In the genomic region with DNA sequence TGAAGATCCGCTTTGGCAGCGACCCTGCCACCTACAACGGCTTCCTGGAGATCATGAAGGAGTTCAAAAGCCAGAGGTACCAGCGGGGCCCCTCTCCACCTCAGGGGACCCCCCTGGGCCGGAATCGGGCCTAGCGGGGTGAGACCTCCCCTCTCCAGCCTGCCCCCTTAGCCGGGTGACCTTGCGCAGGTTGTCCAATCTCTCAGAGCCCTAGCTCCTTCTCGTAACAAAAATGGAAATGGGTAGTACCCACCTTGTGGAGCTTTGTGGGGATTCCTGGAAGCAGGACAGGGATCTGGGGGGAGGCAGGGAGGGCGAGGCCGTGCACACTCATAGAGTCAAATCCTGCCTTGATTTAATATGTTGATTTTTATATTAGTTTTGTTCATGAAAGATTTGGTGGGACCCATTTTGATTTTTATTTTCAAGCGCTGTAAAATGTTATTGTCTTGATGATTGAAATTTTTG, we compare ENCODE assay signal across 2 cellular contexts.
TF ChIP-seq lines count a peak whose summit lies in the region.

No MANE protein-coding gene starts in this region.

TF ChIP-seq in SK-N-SH, 30 proteins besides CTCF, POLR2A, EP300 and RAD21 (continued from another document):
- TF ChIP-seq, protein P1, sequence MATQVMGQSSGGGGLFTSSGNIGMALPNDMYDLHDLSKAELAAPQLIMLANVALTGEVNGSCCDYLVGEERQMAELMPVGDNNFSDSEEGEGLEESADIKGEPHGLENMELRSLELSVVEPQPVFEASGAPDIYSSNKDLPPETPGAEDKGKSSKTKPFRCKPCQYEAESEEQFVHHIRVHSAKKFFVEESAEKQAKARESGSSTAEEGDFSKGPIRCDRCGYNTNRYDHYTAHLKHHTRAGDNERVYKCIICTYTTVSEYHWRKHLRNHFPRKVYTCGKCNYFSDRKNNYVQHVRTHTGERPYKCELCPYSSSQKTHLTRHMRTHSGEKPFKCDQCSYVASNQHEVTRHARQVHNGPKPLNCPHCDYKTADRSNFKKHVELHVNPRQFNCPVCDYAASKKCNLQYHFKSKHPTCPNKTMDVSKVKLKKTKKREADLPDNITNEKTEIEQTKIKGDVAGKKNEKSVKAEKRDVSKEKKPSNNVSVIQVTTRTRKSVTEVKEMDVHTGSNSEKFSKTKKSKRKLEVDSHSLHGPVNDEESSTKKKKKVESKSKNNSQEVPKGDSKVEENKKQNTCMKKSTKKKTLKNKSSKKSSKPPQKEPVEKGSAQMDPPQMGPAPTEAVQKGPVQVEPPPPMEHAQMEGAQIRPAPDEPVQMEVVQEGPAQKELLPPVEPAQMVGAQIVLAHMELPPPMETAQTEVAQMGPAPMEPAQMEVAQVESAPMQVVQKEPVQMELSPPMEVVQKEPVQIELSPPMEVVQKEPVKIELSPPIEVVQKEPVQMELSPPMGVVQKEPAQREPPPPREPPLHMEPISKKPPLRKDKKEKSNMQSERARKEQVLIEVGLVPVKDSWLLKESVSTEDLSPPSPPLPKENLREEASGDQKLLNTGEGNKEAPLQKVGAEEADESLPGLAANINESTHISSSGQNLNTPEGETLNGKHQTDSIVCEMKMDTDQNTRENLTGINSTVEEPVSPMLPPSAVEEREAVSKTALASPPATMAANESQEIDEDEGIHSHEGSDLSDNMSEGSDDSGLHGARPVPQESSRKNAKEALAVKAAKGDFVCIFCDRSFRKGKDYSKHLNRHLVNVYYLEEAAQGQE (IDR thresholded peaks at IDR 0.05; ENCODE audit: low read depth, low read length), result no peak
- TF ChIP-seq POLR2AphosphoS5 (IDR thresholded peaks at IDR 0.05; ENCODE audit: low read depth, low read length) (no peak), GABPA (IDR thresholded peaks at IDR 0.05; ENCODE audit: low read depth) (no peak), FOSL2 (IDR thresholded peaks at IDR 0.05; ENCODE audit: borderline replicate concordance, low read depth) (no peak), RFX5 (IDR thresholded peaks at IDR 0.05; ENCODE audit: low read length) (no peak), MXI1 (IDR thresholded peaks at IDR 0.05; ENCODE audit: low read depth, low read length) (no peak), CHD2 (IDR thresholded peaks at IDR 0.05; ENCODE audit: low read length, partially characterized antibody) (no peak), NRF1 (IDR thresholded peaks at IDR 0.05; ENCODE audit: low read depth, low read length) (no peak), SIN3A (IDR thresholded peaks at IDR 0.05; ENCODE audit: borderline replicate concordance, low read depth, low read length) (no peak), SMC3 (IDR thresholded peaks at IDR 0.05; ENCODE audit: low read depth, low read length) (no peak), FOXJ3 (CRISPR knock-in tag; IDR thresholded peaks at IDR 0.05) (no peak)
- TF ChIP-seq, protein P2, sequence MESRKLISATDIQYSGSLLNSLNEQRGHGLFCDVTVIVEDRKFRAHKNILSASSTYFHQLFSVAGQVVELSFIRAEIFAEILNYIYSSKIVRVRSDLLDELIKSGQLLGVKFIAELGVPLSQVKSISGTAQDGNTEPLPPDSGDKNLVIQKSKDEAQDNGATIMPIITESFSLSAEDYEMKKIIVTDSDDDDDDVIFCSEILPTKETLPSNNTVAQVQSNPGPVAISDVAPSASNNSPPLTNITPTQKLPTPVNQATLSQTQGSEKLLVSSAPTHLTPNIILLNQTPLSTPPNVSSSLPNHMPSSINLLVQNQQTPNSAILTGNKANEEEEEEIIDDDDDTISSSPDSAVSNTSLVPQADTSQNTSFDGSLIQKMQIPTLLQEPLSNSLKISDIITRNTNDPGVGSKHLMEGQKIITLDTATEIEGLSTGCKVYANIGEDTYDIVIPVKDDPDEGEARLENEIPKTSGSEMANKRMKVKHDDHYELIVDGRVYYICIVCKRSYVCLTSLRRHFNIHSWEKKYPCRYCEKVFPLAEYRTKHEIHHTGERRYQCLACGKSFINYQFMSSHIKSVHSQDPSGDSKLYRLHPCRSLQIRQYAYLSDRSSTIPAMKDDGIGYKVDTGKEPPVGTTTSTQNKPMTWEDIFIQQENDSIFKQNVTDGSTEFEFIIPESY (IDR thresholded peaks at IDR 0.05; ENCODE audit: borderline replicate concordance, low read depth), result no peak
- TF ChIP-seq, protein P3, sequence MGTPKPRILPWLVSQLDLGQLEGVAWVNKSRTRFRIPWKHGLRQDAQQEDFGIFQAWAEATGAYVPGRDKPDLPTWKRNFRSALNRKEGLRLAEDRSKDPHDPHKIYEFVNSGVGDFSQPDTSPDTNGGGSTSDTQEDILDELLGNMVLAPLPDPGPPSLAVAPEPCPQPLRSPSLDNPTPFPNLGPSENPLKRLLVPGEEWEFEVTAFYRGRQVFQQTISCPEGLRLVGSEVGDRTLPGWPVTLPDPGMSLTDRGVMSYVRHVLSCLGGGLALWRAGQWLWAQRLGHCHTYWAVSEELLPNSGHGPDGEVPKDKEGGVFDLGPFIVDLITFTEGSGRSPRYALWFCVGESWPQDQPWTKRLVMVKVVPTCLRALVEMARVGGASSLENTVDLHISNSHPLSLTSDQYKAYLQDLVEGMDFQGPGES (IDR thresholded peaks at IDR 0.05; ENCODE audit: low read depth, low read length), result no peak

TF ChIP-seq in SK-N-SH treated with all-trans-retinoic acid at 6 μM for 48 hours, 23 proteins besides CTCF, POLR2A, EP300 and RAD21 (continued from another document):
- no peak for TF ChIP-seq ZNF565 (CRISPR knock-in tag; conservative IDR thresholded peaks at IDR 0.05; ENCODE audit: low read depth)
- no peak for TF ChIP-seq TOX (CRISPR knock-in tag; IDR thresholded peaks at IDR 0.05; ENCODE audit: borderline replicate concordance)
- TF ChIP-seq ZNF8 (CRISPR knock-in tag; IDR thresholded peaks at IDR 0.05), result no peak
- TF ChIP-seq RARB (CRISPR knock-in tag; IDR thresholded peaks at IDR 0.05), result no peak
- no peak for TF ChIP-seq SNAI2 (CRISPR knock-in tag; IDR thresholded peaks at IDR 0.05)
